Comparison of ENCODE assay signal across 13 cellular contexts in the genomic region with DNA sequence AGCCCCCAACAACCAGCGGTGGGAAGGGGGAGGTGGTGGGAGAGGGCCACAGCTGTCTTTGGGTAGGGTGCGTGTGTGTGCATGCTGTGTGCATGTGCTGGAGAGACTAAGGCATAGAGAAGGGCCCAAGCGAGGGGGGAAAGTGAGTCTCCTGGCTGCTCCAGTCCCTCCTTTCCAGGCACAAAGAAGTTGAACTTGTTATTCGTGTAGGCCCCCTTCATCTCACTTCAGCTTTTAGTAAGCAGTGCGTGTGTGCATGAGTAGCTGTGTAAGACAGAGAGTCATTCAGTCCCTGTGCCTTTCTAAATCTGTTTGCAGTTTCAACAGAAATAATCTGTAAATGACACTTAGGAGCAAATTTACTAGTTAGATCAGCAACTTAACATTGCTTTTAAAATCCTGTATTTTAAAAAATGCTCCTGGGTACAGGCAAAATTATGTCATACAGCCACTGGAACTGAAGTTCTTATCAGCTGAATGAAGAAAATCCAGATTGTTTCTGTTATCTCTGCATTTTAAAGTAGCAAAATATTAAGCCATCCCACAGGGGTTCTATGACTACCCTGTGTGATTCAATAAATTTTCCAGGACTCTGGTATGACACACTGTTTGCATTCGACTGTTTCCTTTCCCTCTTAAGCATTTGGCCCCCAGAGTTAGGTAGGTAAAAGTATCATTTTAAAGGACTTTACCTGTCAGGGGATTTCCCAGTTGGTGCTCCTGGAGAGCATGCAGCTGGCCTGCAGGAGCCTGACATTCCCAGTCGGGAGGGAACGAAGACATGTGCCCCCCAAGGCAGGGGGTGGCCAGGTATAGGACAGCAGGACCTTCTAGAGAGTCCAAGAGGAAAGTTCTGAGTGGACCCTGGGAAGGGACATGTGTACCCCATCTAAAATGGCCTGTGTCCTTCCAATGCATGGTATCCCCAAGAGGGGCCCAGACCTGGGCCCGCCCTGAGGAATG. TPM values are rescaled to one million over a fixed set of nuclear protein-coding genes. Genes with fewer than 3 reads are reported as not detected.
DNase-seq lines count a peak whose midpoint lies in the region; ATAC-seq and TF ChIP-seq lines count a peak whose summit lies in the region.
"Had no signal": no experiment of that assay in that cellular context is flagged by ENCODE, and none has a peak within 500 bp of the region (broad histone marks: within the 10 kb centered on the region; RNA-seq: fewer than 3 reads in every experiment).

No MANE protein-coding gene starts in this region.

- H3F3A ChIP-seq in PC-3 (ENCODE audit: low read length, unreplicated experiment): no peaks in the 10 kb centered on the region

- no peak overlapping the region for H3K9ac ChIP-seq in PC-3 (ENCODE audit: low read length)
- H3K9ac ChIP-seq: BLaER1 had no signal

- TF ChIP-seq CTCF in GM10266 (IDR thresholded peaks at IDR 0.05; ENCODE audit: control insufficient read depth, insufficient read depth, low read depth, missing control alignments) (no peak), OCI-LY7 (conservative IDR thresholded peaks at IDR 0.05; ENCODE audit: low read length) (no peak), left lung (IDR thresholded peaks at IDR 0.05) (no peak), PC-3 (conservative IDR thresholded peaks at IDR 0.05; ENCODE audit: low read depth, low read length) (no peak), chondrocyte (IDR thresholded peaks at IDR 0.05) (no peak)

- peak; percentile 66 for ATAC-seq in GM19351 (IDR thresholded peaks at IDR 0.05; ENCODE audit: unreplicated experiment)
- ATAC-seq in left lung: peak; percentile 31
- no peak for ATAC-seq in PC-3
- ATAC-seq in GM19455 (IDR thresholded peaks at IDR 0.05; ENCODE audit: unreplicated experiment): no peak
- ATAC-seq: gastrocnemius medialis had no signal

- POLR2A ChIA-PET in OCI-LY7 (lab: Charles Lee) (interaction anchor here (0.6 to 0.7 kb wide), 2 partner anchors 23 to 557 kb away, joined by 4 to 5 read pairs; no protein-coding TSS in a partner anchor), PC-3 (lab: Charles Lee; ENCODE audit: unreplicated experiment) (no interaction called here)

- peaks cover 0 to under 1% of the 10 kb centered on the region in 2 donors for H3K27me3 ChIP-seq in left lung
- H3K27me3 ChIP-seq in PC-3 (ENCODE audit: low read length): no peaks in the 10 kb centered on the region
- H3K27me3 ChIP-seq: BLaER1, gastrocnemius medialis had no signal

- intact Hi-C loops in OCI-LY7 (cut with micrococcal nuclease; ENCODE audit: unreplicated experiment): no loop called here
- intact Hi-C loops in left lung (cut with DNase I): no loop called here
- intact Hi-C loops in PC-3 (cut with micrococcal nuclease): no loop called here

- H3K79me2 ChIP-seq in OCI-LY7 (ENCODE audit: insufficient read depth, low read depth, low read length) (no peaks in the 10 kb centered on the region), PC-3 (ENCODE audit: low read length) (no peaks in the 10 kb centered on the region)

- BruUV-seq in OCI-LY7 (replicated peaks; lab: Mats Ljungman, UMichigan): TSS peak; percentile 39
- BruUV-seq in PC-3 (replicated peaks; lab: Mats Ljungman, UMichigan): no TSS peak

- no peaks in the 10 kb centered on the region for H3K9me2 ChIP-seq in OCI-LY7 (ENCODE audit: insufficient read depth, low read length)
- H3K9me2 ChIP-seq in PC-3 (replicated peaks; ENCODE audit: low read length): no peaks in the 10 kb centered on the region

- H3K4me1 Mint-ChIP-seq in chondrocyte (ENCODE audit: low read depth): peaks cover 10% of the 10 kb centered on the region

- no peaks in the 10 kb centered on the region for H3K9me3 Mint-ChIP-seq in chondrocyte (ENCODE audit: low read depth)

- H3K4me3 Mint-ChIP-seq in chondrocyte (ENCODE audit: unreplicated experiment): no peak overlapping the region

- H3K27ac ChIP-seq in OCI-LY7 (ENCODE audit: low read depth, low read length, poor library complexity, severe bottlenecking): no peak overlapping the region
- H3K27ac ChIP-seq in left lung: no peak overlapping the region
- H3K27ac ChIP-seq in PC-3 (ENCODE audit: low read length): no peak overlapping the region
- H3K27ac ChIP-seq: BLaER1, gastrocnemius medialis had no signal

- DNase-seq in GM10266 (ENCODE audit: extremely low spot score): peak; percentile 59
- DNase-seq in OCI-LY7 (ENCODE audit: low spot score): no peak
- no peak for DNase-seq in left lung
- DNase-seq in PC-3: no peak
- no peak for DNase-seq in chondrocyte (ENCODE audit: low spot score)
- DNase-seq: effector CD8-positive, alpha-beta T cell; EL; gastrocnemius medialis; KG1; NCI-H1417 had no signal

- no peaks in the 10 kb centered on the region for H3K27me3 Mint-ChIP-seq in chondrocyte (ENCODE audit: low read depth)

- H3K4me2 ChIP-seq in OCI-LY7 (ENCODE audit: low read length) (no peak overlapping the region), PC-3 (ENCODE audit: low read length) (no peak overlapping the region)
- H3K4me2 ChIP-seq: BLaER1 had no signal

- H3K4me3 ChIP-seq in OCI-LY7 (ENCODE audit: low read depth, low read length, poor library complexity, severe bottlenecking): no peak overlapping the region
- H3K4me3 ChIP-seq in left lung: no peak overlapping the region
- H3K4me3 ChIP-seq in PC-3 (ENCODE audit: low read length): no peak overlapping the region
- H3K4me3 ChIP-seq: BLaER1, gastrocnemius medialis had no signal

- CTCF ChIA-PET in OCI-LY7 (lab: Charles Lee; ENCODE audit: unreplicated experiment) (no interaction called here), PC-3 (lab: Charles Lee) (no interaction called here)

- H3K4me1 ChIP-seq in OCI-LY7 (ENCODE audit: insufficient read depth, low read length, poor library complexity, severe bottlenecking) (peaks cover 8% of the 10 kb centered on the region), left lung (peaks cover 10 to 12% of the 10 kb centered on the region in 2 donors), PC-3 (ENCODE audit: insufficient read depth, low read length) (no peaks in the 10 kb centered on the region; the same call in 1 of the 2 replicates)

- H3K36me3 ChIP-seq in OCI-LY7 (ENCODE audit: insufficient read depth, low read length) (peaks cover 31% of the 10 kb centered on the region), left lung (peaks cover 0 to 29% of the 10 kb centered on the region in 2 donors), PC-3 (ENCODE audit: low read depth, low read length) (no peaks in the 10 kb centered on the region)

- H3K27ac Mint-ChIP-seq in chondrocyte (ENCODE audit: unreplicated experiment): no peak overlapping the region

- peaks cover 11% of the 10 kb centered on the region for H3K36me3 Mint-ChIP-seq in chondrocyte (ENCODE audit: low read depth)

- H2AFZ ChIP-seq in OCI-LY7 (ENCODE audit: low read length): no peak overlapping the region
- H2AFZ ChIP-seq in PC-3 (ENCODE audit: low read length): no peak overlapping the region

- no peaks in the 10 kb centered on the region for H4K20me1 ChIP-seq in OCI-LY7 (ENCODE audit: insufficient read depth, low read length)
- H4K20me1 ChIP-seq in PC-3 (ENCODE audit: low read length): no peaks in the 10 kb centered on the region
- H4K20me1 ChIP-seq: BLaER1 had no signal

- H3K9me3 ChIP-seq in OCI-LY7 (ENCODE audit: low read length): no peaks in the 10 kb centered on the region
- no peaks in the 10 kb centered on the region for H3K9me3 ChIP-seq in left lung
- no peaks in the 10 kb centered on the region for H3K9me3 ChIP-seq in PC-3 (ENCODE audit: low read length)
- H3K9me3 ChIP-seq: BLaER1, gastrocnemius medialis had no signal

RNA-seq across cellular contexts. Expression of gene MTRES1, which starts 39.0 kb away (rescaled TPM):
- 22.3 and 27.3 TPM in 2 replicates for total RNA-seq in OCI-LY7 (2014; rRNA removed; shearing (Covaris generic))
- total RNA-seq in OCI-LY7 (2022) (21.6 and 23.0 TPM in 2 replicates), left lung (10 to 100 TPM; 14.1 to 15.8 TPM), PC-3 (2014; rRNA removed) (11.3 and 13.2 TPM in 2 replicates), chondrocyte (15.5 to 19.0 TPM (median 18.9 TPM) in 3 replicates)

RNA-seq across cellular contexts. Expression of gene BEND3, which starts 48.3 kb away (rescaled TPM):
- total RNA-seq in OCI-LY7 (2014; rRNA removed; shearing (Covaris generic)): 7.9 and 11.7 TPM in 2 replicates
- total RNA-seq in OCI-LY7 (2022) (13.1 and 14.3 TPM in 2 replicates), left lung (1 to 10 TPM; 3.8 to 5.6 TPM), PC-3 (2014; rRNA removed) (4.5 and 6.3 TPM in 2 replicates), chondrocyte (3.1 to 3.9 TPM (median 3.6 TPM) in 3 replicates)

Comparison
In these comparisons a context has a peak if more than half of its experiments do, and no peak if none do; other contexts are left out.
1. ATAC-seq: peak in GM19351 (single experiment) and left lung (single experiment); none in PC-3 (single experiment) and GM19455 (single experiment).